Comparison of ENCODE assay signal across 9 cellular contexts in the genomic region with DNA sequence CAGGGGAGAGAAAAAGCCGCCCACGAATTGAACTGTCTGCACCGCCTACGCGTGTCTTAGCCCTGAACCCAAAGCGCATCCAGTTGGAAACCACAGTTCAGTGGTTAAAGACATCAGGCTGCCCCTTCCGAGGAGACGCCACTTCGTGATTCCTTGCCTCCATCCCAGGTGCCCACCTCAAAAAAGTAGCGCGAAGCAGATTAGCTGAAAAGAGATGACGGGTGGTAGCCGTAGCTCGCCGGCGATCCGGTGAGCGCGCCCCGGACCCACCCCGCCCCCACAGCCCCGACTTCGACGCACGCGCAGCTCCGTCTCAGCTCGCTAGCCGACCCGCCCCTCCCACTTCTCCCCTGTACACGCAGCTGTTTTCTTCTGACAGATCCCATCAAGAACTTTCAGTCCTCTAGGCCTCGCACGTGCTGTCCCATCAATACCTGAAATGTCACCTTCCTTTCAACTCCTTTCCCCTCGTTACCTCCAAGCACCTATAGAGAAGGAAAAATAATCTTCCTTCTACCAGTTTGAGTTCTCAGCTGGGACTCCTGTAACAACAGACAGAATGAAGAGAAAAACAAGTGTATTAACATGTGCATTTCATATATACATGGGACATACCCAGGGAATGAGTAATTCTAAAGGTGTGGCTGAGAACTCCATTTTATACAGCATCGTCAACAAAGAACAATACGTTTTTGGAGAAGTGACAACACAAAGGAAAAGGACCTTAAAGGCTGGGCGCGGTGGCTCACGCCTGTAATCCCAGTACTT. TPM values are rescaled to one million over a fixed set of nuclear protein-coding genes. Genes with fewer than 3 reads are reported as not detected.
DNase-seq lines count a peak whose midpoint lies in the region; ATAC-seq, FAIRE-seq and TF ChIP-seq lines count a peak whose summit lies in the region.
"Had no signal": no experiment of that assay in that cellular context is flagged by ENCODE, and none has a peak within 500 bp of the region (broad histone marks: within the 10 kb centered on the region; RNA-seq: fewer than 3 reads in every experiment).

No MANE protein-coding gene starts in this region.

- no peaks in the 10 kb centered on the region for H3K9me3 Mint-ChIP-seq in activated T-helper 2 cell treated with anti-CD3 and anti-CD28 coated beads, Interferon-gamma antibody, Interleukin-2, Interleukin-4, amounts not matched to agents 10 μg/mL and 5 μg/mL and 100 μg/mL, durations not matched to agents 14 hours and 24 hours and 36 hours
- no peaks in the 10 kb centered on the region for H3K9me3 Mint-ChIP-seq in natural killer cell treated with Interleukin-12 subunit alpha and Interleukin-12 subunit beta and Interleukin-15 and Interleukin-18, amount 100 ng/mL, for 72 hours

- peaks cover 47% of the 10 kb centered on the region for H3K4me1 Mint-ChIP-seq in activated T-helper 2 cell treated with anti-CD3 and anti-CD28 coated beads, Interferon-gamma antibody, Interleukin-2, Interleukin-4, amounts not matched to agents 10 μg/mL and 5 μg/mL and 100 μg/mL, durations not matched to agents 14 hours and 24 hours and 36 hours (ENCODE audit: low read depth)
- H3K4me1 Mint-ChIP-seq in natural killer cell treated with Interleukin-12 subunit alpha and Interleukin-12 subunit beta and Interleukin-15 and Interleukin-18, amount 100 ng/mL, for 72 hours (ENCODE audit: low read depth in 2 of 2), result peaks cover 37 to 38% of the 10 kb centered on the region in 2 donors

- H3K36me3 Mint-ChIP-seq in activated T-helper 2 cell treated with anti-CD3 and anti-CD28 coated beads, Interferon-gamma antibody, Interleukin-2, Interleukin-4, amounts not matched to agents 10 μg/mL and 5 μg/mL and 100 μg/mL, durations not matched to agents 14 hours and 24 hours and 36 hours (ENCODE audit: low read depth), result no peaks in the 10 kb centered on the region
- H3K36me3 Mint-ChIP-seq in natural killer cell treated with Interleukin-12 subunit alpha and Interleukin-12 subunit beta and Interleukin-15 and Interleukin-18, amount 100 ng/mL, for 72 hours, result no peaks in the 10 kb centered on the region

- ATAC-seq in GM21529 (IDR thresholded peaks at IDR 0.05; ENCODE audit: unreplicated experiment), result peak; percentile 51
- ATAC-seq in natural killer cell treated with Interleukin-12 subunit alpha and Interleukin-12 subunit beta and Interleukin-15 and Interleukin-18, amount 100 ng/mL, for 72 hours, result peak; percentile 65 to 76

- no peak for FAIRE-seq in RCC 7860 (lab: Jason Lieb, UNC)

- H3K27ac Mint-ChIP-seq in activated T-helper 2 cell treated with anti-CD3 and anti-CD28 coated beads, Interferon-gamma antibody, Interleukin-2, Interleukin-4, amounts not matched to agents 10 μg/mL and 5 μg/mL and 100 μg/mL, durations not matched to agents 14 hours and 24 hours and 36 hours, result peak overlapping the region; percentile 93
- peak overlapping the region; percentile 94 to 97 for H3K27ac Mint-ChIP-seq in natural killer cell treated with Interleukin-12 subunit alpha and Interleukin-12 subunit beta and Interleukin-15 and Interleukin-18, amount 100 ng/mL, for 72 hours

- no peak for TF ChIP-seq CTCF in fibroblast of pulmonary artery (IDR thresholded peaks at IDR 0.05; ENCODE audit: low read length, missing control alignments)

- in situ Hi-C loops in KBM-7 (cut with MboI; ENCODE audit: low pct_unique_long_range_greater_than_20kb, low sequenced_read_pairs), result no loop called here

- peak overlapping the region; percentile 87 for H3K4me3 ChIP-seq in fibroblast of pulmonary artery (replicated peaks; ENCODE audit: low read depth, low read length)

- no peaks in the 10 kb centered on the region for H3K27me3 Mint-ChIP-seq in activated T-helper 2 cell treated with anti-CD3 and anti-CD28 coated beads, Interferon-gamma antibody, Interleukin-2, Interleukin-4, amounts not matched to agents 10 μg/mL and 5 μg/mL and 100 μg/mL, durations not matched to agents 14 hours and 24 hours and 36 hours (ENCODE audit: low read depth)
- H3K27me3 Mint-ChIP-seq in natural killer cell treated with Interleukin-12 subunit alpha and Interleukin-12 subunit beta and Interleukin-15 and Interleukin-18, amount 100 ng/mL, for 72 hours, result peaks cover 5% of the 10 kb centered on the region in 2 donors

- peak; percentile 89 for DNase-seq in DMS 273 (lab: John Stamatoyannopoulos, UW; ENCODE audit: unreplicated experiment)
- DNase-seq in KBM-7, result peak; percentile 79
- peak; percentile 62 for DNase-seq in RCC 7860 (ENCODE audit: low spot score)
- peak; percentile 63 for DNase-seq in activated T-helper 2 cell treated with anti-CD3 and anti-CD28 coated beads, Interferon-gamma antibody, Interleukin-2, Interleukin-4, amounts not matched to agents 10 μg/mL and 5 μg/mL and 100 μg/mL, durations not matched to agents 14 hours and 24 hours and 36 hours (ENCODE audit: low spot score)
- DNase-seq in fibroblast of pulmonary artery (ENCODE audit: low read depth), result peak; percentile 82
- DNase-seq in natural killer cell treated with Interleukin-12 subunit alpha and Interleukin-12 subunit beta and Interleukin-15 and Interleukin-18, amount 100 ng/mL, for 72 hours (ENCODE audit: low spot score), result peak; percentile 76
- peak; percentile 71 to 89 (median 76) for DNase-seq in stimulated activated naive CD4-positive, alpha-beta T cell (lab: John Stamatoyannopoulos, UW)

- H3K4me3 Mint-ChIP-seq in activated T-helper 2 cell treated with anti-CD3 and anti-CD28 coated beads, Interferon-gamma antibody, Interleukin-2, Interleukin-4, amounts not matched to agents 10 μg/mL and 5 μg/mL and 100 μg/mL, durations not matched to agents 14 hours and 24 hours and 36 hours (ENCODE audit: low read depth), result peak overlapping the region; percentile 90
- peak overlapping the region; percentile 74 for H3K4me3 Mint-ChIP-seq in natural killer cell treated with Interleukin-12 subunit alpha and Interleukin-12 subunit beta and Interleukin-15 and Interleukin-18, amount 100 ng/mL, for 72 hours

- intact Hi-C loops in activated T-helper 2 cell treated with anti-CD3 and anti-CD28 coated beads, Interferon-gamma antibody, Interleukin-2, Interleukin-4, amounts not matched to agents 10 μg/mL and 5 μg/mL and 100 μg/mL, durations not matched to agents 14 hours and 24 hours and 36 hours (cut with micrococcal nuclease), result loop anchor here (1.0 to 10.0 kb wide), 4 partner anchors 11 to 986 kb away; partner anchors contain the start of genes LPXN, OSBP and ZFP91

RNA-seq across cellular contexts. Expression of gene OR4D9, which starts 49.5 kb away (rescaled TPM):
- not detected in 2 replicates for total RNA-seq in activated T-helper 2 cell treated with anti-CD3 and anti-CD28 coated beads, Interferon-gamma antibody, Interleukin-2, Interleukin-4, amounts not matched to agents 10 μg/mL and 5 μg/mL and 100 μg/mL, durations not matched to agents 14 hours and 24 hours and 36 hours
- total RNA-seq in natural killer cell treated with Interleukin-12 subunit alpha and Interleukin-12 subunit beta and Interleukin-15 and Interleukin-18, amount 100 ng/mL, for 72 hours, result not detected
- total RNA-seq: pulmonary artery endothelial cell had no signal

RNA-seq across cellular contexts. Expression of gene OSBP, which starts 54.7 kb away (rescaled TPM):
- total RNA-seq in activated T-helper 2 cell treated with anti-CD3 and anti-CD28 coated beads, Interferon-gamma antibody, Interleukin-2, Interleukin-4, amounts not matched to agents 10 μg/mL and 5 μg/mL and 100 μg/mL, durations not matched to agents 14 hours and 24 hours and 36 hours, result 42.8 and 43.4 TPM in 2 replicates
- 10 to 100 TPM; 40.5 to 45.2 TPM for total RNA-seq in natural killer cell treated with Interleukin-12 subunit alpha and Interleukin-12 subunit beta and Interleukin-15 and Interleukin-18, amount 100 ng/mL, for 72 hours

RNA-seq across cellular contexts. Expression of gene OR4D11, which starts 57.5 kb away (rescaled TPM):
- not detected in 2 replicates for total RNA-seq in activated T-helper 2 cell treated with anti-CD3 and anti-CD28 coated beads, Interferon-gamma antibody, Interleukin-2, Interleukin-4, amounts not matched to agents 10 μg/mL and 5 μg/mL and 100 μg/mL, durations not matched to agents 14 hours and 24 hours and 36 hours
- not detected for total RNA-seq in natural killer cell treated with Interleukin-12 subunit alpha and Interleukin-12 subunit beta and Interleukin-15 and Interleukin-18, amount 100 ng/mL, for 72 hours
- total RNA-seq: pulmonary artery endothelial cell had no signal

Comparison
In these comparisons a context has a peak if more than half of its experiments do, and no peak if none do; other contexts are left out.
1. Peak in every context shown above with its lines: DNase-seq, ATAC-seq and H3K4me3 ChIP-seq.